In genomic region chr1:181106022-181106312, GRCh38 we compare ENCODE assay signal across 8 cellular contexts. TPM values are rescaled to one million over a fixed set of nuclear protein-coding genes. Genes with fewer than 3 reads are reported as not detected.
A peak's percentile ranks its signal among the peaks of the same experiment; 100 is the strongest.
DNase-seq lines count a peak whose midpoint lies in the region; ATAC-seq, FAIRE-seq and TF ChIP-seq lines count a peak whose summit lies in the region.

No MANE protein-coding gene starts in this region.

- H3K27me3 ChIP-seq in DND-41 (ENCODE audit: insufficient read depth, low read length, poor library complexity) (peaks cover 8% of the 10 kb centered on the region), PC-3 (ENCODE audit: low read length) (no peaks in the 10 kb centered on the region), esophagus (ENCODE audit: control insufficient read depth in 1 of 2, insufficient read depth in 2 of 2, low read length in 2 of 2) (no peaks in the 10 kb centered on the region), rectal smooth muscle tissue (ENCODE audit: control insufficient read depth, insufficient read depth, low read length) (no peaks in the 10 kb centered on the region)

- H3K9ac ChIP-seq in DND-41 (ENCODE audit: low read depth, low read length) (peak overlapping the region; percentile 42), PC-3 (ENCODE audit: low read length) (peak overlapping the region; percentile 42), rectal smooth muscle tissue (ENCODE audit: low read length) (no peak overlapping the region)

- H3K9me3 ChIP-seq in DND-41 (ENCODE audit: insufficient read depth, low read length, severe bottlenecking) (no peaks in the 10 kb centered on the region), PC-3 (ENCODE audit: low read length) (no peaks in the 10 kb centered on the region), esophagus (ENCODE audit: control insufficient read depth in 2 of 2, insufficient read depth in 1 of 2, low read depth in 1 of 2, low read length in 1 of 2) (no peaks in the 10 kb centered on the region)

- H4K20me1 ChIP-seq in DND-41 (ENCODE audit: insufficient read depth, low read length), result no peaks in the 10 kb centered on the region
- no peaks in the 10 kb centered on the region for H4K20me1 ChIP-seq in PC-3 (ENCODE audit: low read length)

- WGBS in esophagus, 2 donors, result 63 to 68% methylated on average over 3 of the region's 3 CpGs

- H3K27ac ChIP-seq in DND-41 (ENCODE audit: low read length), result no peak overlapping the region
- peak overlapping the region; percentile 39 for H3K27ac ChIP-seq in PC-3 (ENCODE audit: low read length)
- H3K27ac ChIP-seq in esophagus (ENCODE audit: low read depth in 2 of 2, low read length in 1 of 2), result peak overlapping the region; percentile 18 to 45
- peak overlapping the region; percentile 56 for H3K27ac ChIP-seq in rectal smooth muscle tissue (ENCODE audit: low read depth, low read length)

- H3K9me2 ChIP-seq in PC-3 (replicated peaks; ENCODE audit: low read length), result no peaks in the 10 kb centered on the region

- BruUV-seq in PC-3 (replicated peaks; lab: Mats Ljungman, UMichigan), result no TSS peak

- peak overlapping the region; percentile 56 for H2AFZ ChIP-seq in DND-41 (ENCODE audit: low read depth, low read length)
- no peak overlapping the region for H2AFZ ChIP-seq in PC-3 (ENCODE audit: low read length)

- DNase-seq in DND-41 (no peak), PC-3 (no peak), frontal cortex (ENCODE audit: low spot score in 2 of 2) (no peak), inferior parietal cortex (ENCODE audit: extremely low spot score) (no peak), NCI-H2227 (lab: John Stamatoyannopoulos, UW; ENCODE audit: unreplicated experiment) (no peak)

- peaks cover 50% of the 10 kb centered on the region for H3K4me1 ChIP-seq in DND-41 (ENCODE audit: insufficient read depth, low read length)
- H3K4me1 ChIP-seq in PC-3 (ENCODE audit: insufficient read depth, low read length), result peaks cover 58% of the 10 kb centered on the region
- peaks cover 2 to 9% of the 10 kb centered on the region in 2 donors for H3K4me1 ChIP-seq in esophagus (ENCODE audit: control insufficient read depth in 2 of 2, insufficient read depth in 2 of 2, low read length in 1 of 2)
- H3K4me1 ChIP-seq in rectal smooth muscle tissue (ENCODE audit: control insufficient read depth, insufficient read depth, low read length), result peaks cover 10% of the 10 kb centered on the region

- peak overlapping the region in 1 of 2 experiments; percentile 62; a peak in 2 of 4 replicates for H3K4me3 ChIP-seq in DND-41 (ENCODE audit: low read depth in 1 of 2, low read length in 2 of 2)
- H3K4me3 ChIP-seq in PC-3 (ENCODE audit: low read length), result no peak overlapping the region; the same call in 1 of the 2 replicates
- H3K4me3 ChIP-seq in esophagus (ENCODE audit: low read depth in 1 of 2, low read length in 2 of 2), result no peak overlapping the region
- H3K4me3 ChIP-seq in rectal smooth muscle tissue (ENCODE audit: low read length), result peak overlapping the region; percentile 59

- ATAC-seq in DND-41 (ENCODE audit: insufficient read depth, low read depth) (no peak), PC-3 (no peak), GM18870 (IDR thresholded peaks at IDR 0.05; ENCODE audit: unreplicated experiment) (no peak)

- peaks cover 7% of the 10 kb centered on the region for H3K79me2 ChIP-seq in DND-41 (ENCODE audit: insufficient read depth, low read length)
- H3K79me2 ChIP-seq in PC-3 (ENCODE audit: low read length), result peaks cover 24% of the 10 kb centered on the region

- H3F3A ChIP-seq in PC-3 (ENCODE audit: low read length, unreplicated experiment), result no peaks in the 10 kb centered on the region

- intact Hi-C loops in PC-3 (cut with micrococcal nuclease), result loop anchor here (1.0 kb wide), 1 partner anchor 36 kb away; no protein-coding TSS in a partner anchor

- CTCF ChIA-PET in PC-3 (lab: Charles Lee), result no interaction called here

- H3K4me2 ChIP-seq in DND-41 (ENCODE audit: insufficient read depth, low read length) (peak overlapping the region; percentile 93), PC-3 (ENCODE audit: low read length) (peak overlapping the region; percentile 64; the same call in 1 of the 2 replicates)

- POLR2A ChIA-PET in PC-3 (lab: Charles Lee; ENCODE audit: unreplicated experiment), result interaction anchor here (0.6 to 1.1 kb wide), 4 partner anchors 11 to 56 kb away, joined by 3 to 12 read pairs (median 6); no protein-coding TSS in a partner anchor

- H3K36me3 ChIP-seq in DND-41 (ENCODE audit: insufficient read depth, low read length) (no peaks in the 10 kb centered on the region), PC-3 (ENCODE audit: low read depth, low read length) (no peaks in the 10 kb centered on the region), esophagus (ENCODE audit: control insufficient read depth in 2 of 2, insufficient read depth in 2 of 2, low read length in 1 of 2) (no peaks in the 10 kb centered on the region), rectal smooth muscle tissue (ENCODE audit: control insufficient read depth, insufficient read depth, low read length) (no peaks in the 10 kb centered on the region)

- no peak for FAIRE-seq in frontal cortex (lab: Jason Lieb, UNC)

- TF ChIP-seq CTCF in DND-41 (IDR thresholded peaks at IDR 0.05; ENCODE audit: borderline replicate concordance, extremely low read depth, low read length, poor library complexity, severe bottlenecking), result no peak
- TF ChIP-seq CTCF in PC-3 (conservative IDR thresholded peaks at IDR 0.05; ENCODE audit: low read depth, low read length), result no peak

RNA-seq across cellular contexts. Expression of gene IER5, which starts 17.5 kb away (rescaled TPM):
- 100 and 126 TPM in 2 replicates for total RNA-seq in PC-3 (2014; rRNA removed)
- 10 to 100 TPM; 16.7 to 27.2 TPM for polyA plus RNA-seq in esophagus
- 22.0 TPM for total RNA-seq in frontal cortex
